Comparison of ENCODE assay signal across 17 cellular contexts in genomic region chr3:89867286-89867685, GRCh38.
"Had no signal": no experiment of that assay in that cellular context is flagged by ENCODE, and none has a peak within 500 bp of the region (broad histone marks: within the 10 kb centered on the region; RNA-seq: fewer than 3 reads in every experiment).

No MANE protein-coding gene starts in this region.

- H3K4me2 ChIP-seq: neural progenitor cell had no signal

- H3K9me3 ChIP-seq: gastrocnemius medialis, mucosa of descending colon, ovary, right atrium auricular region, testis, tibial nerve had no signal

- H3K27ac Mint-ChIP-seq: natural killer cell; neural progenitor cell; stimulated activated effector memory CD8-positive, alpha-beta T cell treated with anti-CD3 and anti-CD28 coated beads, Interleukin-12 subunit alpha, Interleukin-12 subunit beta, amount 100 ng/mL, for 72 hours had no signal

- H2AFZ ChIP-seq: neural progenitor cell had no signal

- H3K36me3 ChIP-seq: gastrocnemius medialis, neural progenitor cell, ovary, right atrium auricular region, tibial nerve had no signal

- DNase-seq: central memory CD4-positive, alpha-beta T cell; cortex of kidney; erythroblast; gastrocnemius medialis; islet precursor cell; mucosa of descending colon; natural killer cell; nucleus accumbens; ovary; stimulated activated CD4-positive, alpha-beta T cell treated with anti-CD3 and anti-CD28 coated beads, Interleukin-4, amount 100 ng/mL, for 1 hour; stimulated activated CD8-positive, alpha-beta memory T cell treated with anti-CD3 and anti-CD28 coated beads, Interleukin-4, amount 100 ng/mL, for 48 hours; stimulated activated naive CD8-positive, alpha-beta T cell treated with anti-CD3 and anti-CD28 coated beads, Interleukin-15, Interleukin-2, amounts not matched to agents 100 U/mL and 50 U/mL, for 24 hours; testis had no signal

- H3K27me3 ChIP-seq: gastrocnemius medialis, neural progenitor cell, ovary, right atrium auricular region, testis, tibial nerve had no signal

- H3K4me3 Mint-ChIP-seq: natural killer cell; neural progenitor cell; stimulated activated effector memory CD8-positive, alpha-beta T cell treated with anti-CD3 and anti-CD28 coated beads, Interleukin-12 subunit alpha, Interleukin-12 subunit beta, amount 100 ng/mL, for 72 hours had no signal

- H3K9ac ChIP-seq: neural progenitor cell had no signal

- H3K4me3 ChIP-seq: gastrocnemius medialis, mucosa of descending colon, neural progenitor cell, ovary, right atrium auricular region, testis, tibial nerve had no signal

- H3K36me3 Mint-ChIP-seq: natural killer cell; neural progenitor cell; stimulated activated effector memory CD8-positive, alpha-beta T cell treated with anti-CD3 and anti-CD28 coated beads, Interleukin-12 subunit alpha, Interleukin-12 subunit beta, amount 100 ng/mL, for 72 hours had no signal

- H3K4me1 ChIP-seq: gastrocnemius medialis, neural progenitor cell, right atrium auricular region, testis, tibial nerve had no signal

- H3K4me1 Mint-ChIP-seq: natural killer cell; neural progenitor cell; stimulated activated effector memory CD8-positive, alpha-beta T cell treated with anti-CD3 and anti-CD28 coated beads, Interleukin-12 subunit alpha, Interleukin-12 subunit beta, amount 100 ng/mL, for 72 hours had no signal

- H3K27ac ChIP-seq: gastrocnemius medialis, neural progenitor cell, ovary, right atrium auricular region, testis, tibial nerve had no signal
